Comparison of ENCODE assay signal across 1 cellular context in the genomic region with DNA sequence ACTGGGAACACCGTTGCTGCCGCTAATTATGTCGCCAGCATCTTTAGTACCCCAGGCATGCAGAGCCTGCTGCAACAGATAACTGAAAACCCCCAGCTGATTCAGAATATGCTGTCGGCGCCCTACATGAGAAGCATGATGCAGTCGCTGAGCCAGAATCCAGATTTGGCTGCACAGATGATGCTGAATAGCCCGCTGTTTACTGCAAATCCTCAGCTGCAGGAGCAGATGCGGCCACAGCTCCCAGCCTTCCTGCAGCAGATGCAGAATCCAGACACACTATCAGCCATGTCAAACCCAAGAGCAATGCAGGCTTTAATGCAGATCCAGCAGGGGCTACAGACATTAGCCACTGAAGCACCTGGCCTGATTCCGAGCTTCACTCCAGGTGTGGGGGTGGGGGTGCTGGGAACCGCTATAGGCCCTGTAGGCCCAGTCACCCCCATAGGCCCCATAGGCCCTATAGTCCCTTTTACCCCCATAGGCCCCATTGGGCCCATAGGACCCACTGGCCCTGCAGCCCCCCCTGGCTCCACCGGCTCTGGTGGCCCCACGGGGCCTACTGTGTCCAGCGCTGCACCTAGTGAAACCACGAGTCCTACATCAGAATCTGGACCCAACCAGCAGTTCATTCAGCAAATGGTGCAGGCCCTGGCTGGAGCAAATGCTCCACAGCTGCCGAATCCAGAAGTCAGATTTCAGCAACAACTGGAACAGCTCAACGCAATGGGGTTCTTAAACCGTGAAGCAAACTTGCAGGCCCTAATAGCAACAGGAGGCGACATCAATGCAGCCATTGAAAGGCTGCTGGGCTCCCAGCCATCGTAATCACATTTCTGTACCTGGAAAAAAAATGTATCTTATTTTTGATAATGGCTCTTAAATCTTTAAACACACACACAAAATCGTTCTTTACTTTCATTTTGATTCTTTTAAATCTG.
TF ChIP-seq lines count a peak whose summit lies in the region.

No MANE protein-coding gene starts in this region.

TF ChIP-seq in K562, 482 proteins besides CTCF, POLR2A, EP300 and RAD21:
- TF ChIP-seq, protein P1, sequence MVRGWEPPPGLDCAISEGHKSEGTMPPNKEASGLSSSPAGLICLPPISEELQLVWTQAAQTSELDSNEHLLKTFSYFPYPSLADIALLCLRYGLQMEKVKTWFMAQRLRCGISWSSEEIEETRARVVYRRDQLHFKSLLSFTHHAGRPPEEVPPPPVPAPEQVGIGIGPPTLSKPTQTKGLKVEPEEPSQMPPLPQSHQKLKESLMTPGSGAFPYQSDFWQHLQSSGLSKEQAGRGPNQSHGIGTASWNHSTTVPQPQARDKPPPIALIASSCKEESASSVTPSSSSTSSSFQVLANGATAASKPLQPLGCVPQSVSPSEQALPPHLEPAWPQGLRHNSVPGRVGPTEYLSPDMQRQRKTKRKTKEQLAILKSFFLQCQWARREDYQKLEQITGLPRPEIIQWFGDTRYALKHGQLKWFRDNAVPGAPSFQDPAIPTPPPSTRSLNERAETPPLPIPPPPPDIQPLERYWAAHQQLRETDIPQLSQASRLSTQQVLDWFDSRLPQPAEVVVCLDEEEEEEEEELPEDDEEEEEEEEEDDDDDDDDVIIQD (CRISPR knock-in tag; IDR thresholded peaks at IDR 0.05) = no peak
- TF ChIP-seq, protein P2, sequence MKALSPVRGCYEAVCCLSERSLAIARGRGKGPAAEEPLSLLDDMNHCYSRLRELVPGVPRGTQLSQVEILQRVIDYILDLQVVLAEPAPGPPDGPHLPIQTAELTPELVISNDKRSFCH (CRISPR knock-in tag; IDR thresholded peaks at IDR 0.05) = no peak
- TF ChIP-seq, protein P2 (tag; IDR thresholded peaks at IDR 0.05) = no peak
- TF ChIP-seq ZFX (CRISPR knock-in tag; IDR thresholded peaks at IDR 0.05) (0 out of 2 replicates have a peak, but pooled peaks have one; percentile 20), RBFOX2 (IDR thresholded peaks at IDR 0.05; ENCODE audit: low read depth, low read length) (peak; percentile 64), FOS (IDR thresholded peaks at IDR 0.05; ENCODE audit: extremely low read depth, insufficient read length) (no peak), COPS2 (conservative IDR thresholded peaks at IDR 0.05) (no peak), WHSC1 (IDR thresholded peaks at IDR 0.05; ENCODE audit: low read length) (no peak), ETV5 (CRISPR knock-in tag; IDR thresholded peaks at IDR 0.05; ENCODE audit: low read depth) (no peak), CSDE1 (IDR thresholded peaks at IDR 0.05) (no peak), ZNF224 (CRISPR knock-in tag; IDR thresholded peaks at IDR 0.05) (no peak), ZNF79 (CRISPR knock-in tag; IDR thresholded peaks at IDR 0.05; ENCODE audit: low read depth) (no peak), HDAC2 (IDR thresholded peaks at IDR 0.05) (no peak), BRF1 (IDR thresholded peaks at IDR 0.05; ENCODE audit: borderline replicate concordance, extremely low read depth, insufficient read length) (no peak), KAT7 (CRISPR knock-in tag; IDR thresholded peaks at IDR 0.05; ENCODE audit: borderline replicate concordance) (no peak), ZSCAN32 (CRISPR knock-in tag; IDR thresholded peaks at IDR 0.05) (no peak), HNRNPK (IDR thresholded peaks at IDR 0.05; ENCODE audit: low read depth, low read length, poor library complexity, severe bottlenecking) (no peak), NCOR1 (IDR thresholded peaks at IDR 0.05) (no peak), POLR2G (IDR thresholded peaks at IDR 0.05; ENCODE audit: low read depth, low read length) (0 out of 2 replicates have a peak, but pooled peaks have one; percentile 30)
- TF ChIP-seq, protein P3, sequence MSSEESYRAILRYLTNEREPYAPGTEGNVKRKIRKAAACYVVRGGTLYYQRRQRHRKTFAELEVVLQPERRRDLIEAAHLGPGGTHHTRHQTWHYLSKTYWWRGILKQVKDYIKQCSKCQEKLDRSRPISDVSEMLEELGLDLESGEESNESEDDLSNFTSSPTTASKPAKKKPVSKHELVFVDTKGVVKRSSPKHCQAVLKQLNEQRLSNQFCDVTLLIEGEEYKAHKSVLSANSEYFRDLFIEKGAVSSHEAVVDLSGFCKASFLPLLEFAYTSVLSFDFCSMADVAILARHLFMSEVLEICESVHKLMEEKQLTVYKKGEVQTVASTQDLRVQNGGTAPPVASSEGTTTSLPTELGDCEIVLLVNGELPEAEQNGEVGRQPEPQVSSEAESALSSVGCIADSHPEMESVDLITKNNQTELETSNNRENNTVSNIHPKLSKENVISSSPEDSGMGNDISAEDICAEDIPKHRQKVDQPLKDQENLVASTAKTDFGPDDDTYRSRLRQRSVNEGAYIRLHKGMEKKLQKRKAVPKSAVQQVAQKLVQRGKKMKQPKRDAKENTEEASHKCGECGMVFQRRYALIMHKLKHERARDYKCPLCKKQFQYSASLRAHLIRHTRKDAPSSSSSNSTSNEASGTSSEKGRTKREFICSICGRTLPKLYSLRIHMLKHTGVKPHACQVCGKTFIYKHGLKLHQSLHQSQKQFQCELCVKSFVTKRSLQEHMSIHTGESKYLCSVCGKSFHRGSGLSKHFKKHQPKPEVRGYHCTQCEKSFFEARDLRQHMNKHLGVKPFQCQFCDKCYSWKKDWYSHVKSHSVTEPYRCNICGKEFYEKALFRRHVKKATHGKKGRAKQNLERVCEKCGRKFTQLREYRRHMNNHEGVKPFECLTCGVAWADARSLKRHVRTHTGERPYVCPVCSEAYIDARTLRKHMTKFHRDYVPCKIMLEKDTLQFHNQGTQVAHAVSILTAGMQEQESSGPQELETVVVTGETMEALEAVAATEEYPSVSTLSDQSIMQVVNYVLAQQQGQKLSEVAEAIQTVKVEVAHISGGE (CRISPR knock-in tag; IDR thresholded peaks at IDR 0.05) = no peak
- TF ChIP-seq, protein P4, sequence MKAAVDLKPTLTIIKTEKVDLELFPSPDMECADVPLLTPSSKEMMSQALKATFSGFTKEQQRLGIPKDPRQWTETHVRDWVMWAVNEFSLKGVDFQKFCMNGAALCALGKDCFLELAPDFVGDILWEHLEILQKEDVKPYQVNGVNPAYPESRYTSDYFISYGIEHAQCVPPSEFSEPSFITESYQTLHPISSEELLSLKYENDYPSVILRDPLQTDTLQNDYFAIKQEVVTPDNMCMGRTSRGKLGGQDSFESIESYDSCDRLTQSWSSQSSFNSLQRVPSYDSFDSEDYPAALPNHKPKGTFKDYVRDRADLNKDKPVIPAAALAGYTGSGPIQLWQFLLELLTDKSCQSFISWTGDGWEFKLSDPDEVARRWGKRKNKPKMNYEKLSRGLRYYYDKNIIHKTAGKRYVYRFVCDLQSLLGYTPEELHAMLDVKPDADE (conservative IDR thresholded peaks at IDR 0.05; ENCODE audit: control insufficient read depth, low read depth, low read length) = no peak
- TF ChIP-seq, protein P5, sequence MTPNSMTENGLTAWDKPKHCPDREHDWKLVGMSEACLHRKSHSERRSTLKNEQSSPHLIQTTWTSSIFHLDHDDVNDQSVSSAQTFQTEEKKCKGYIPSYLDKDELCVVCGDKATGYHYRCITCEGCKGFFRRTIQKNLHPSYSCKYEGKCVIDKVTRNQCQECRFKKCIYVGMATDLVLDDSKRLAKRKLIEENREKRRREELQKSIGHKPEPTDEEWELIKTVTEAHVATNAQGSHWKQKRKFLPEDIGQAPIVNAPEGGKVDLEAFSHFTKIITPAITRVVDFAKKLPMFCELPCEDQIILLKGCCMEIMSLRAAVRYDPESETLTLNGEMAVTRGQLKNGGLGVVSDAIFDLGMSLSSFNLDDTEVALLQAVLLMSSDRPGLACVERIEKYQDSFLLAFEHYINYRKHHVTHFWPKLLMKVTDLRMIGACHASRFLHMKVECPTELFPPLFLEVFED (CRISPR knock-in tag; conservative IDR thresholded peaks at IDR 0.05) = no peak
- TF ChIP-seq, protein P6, sequence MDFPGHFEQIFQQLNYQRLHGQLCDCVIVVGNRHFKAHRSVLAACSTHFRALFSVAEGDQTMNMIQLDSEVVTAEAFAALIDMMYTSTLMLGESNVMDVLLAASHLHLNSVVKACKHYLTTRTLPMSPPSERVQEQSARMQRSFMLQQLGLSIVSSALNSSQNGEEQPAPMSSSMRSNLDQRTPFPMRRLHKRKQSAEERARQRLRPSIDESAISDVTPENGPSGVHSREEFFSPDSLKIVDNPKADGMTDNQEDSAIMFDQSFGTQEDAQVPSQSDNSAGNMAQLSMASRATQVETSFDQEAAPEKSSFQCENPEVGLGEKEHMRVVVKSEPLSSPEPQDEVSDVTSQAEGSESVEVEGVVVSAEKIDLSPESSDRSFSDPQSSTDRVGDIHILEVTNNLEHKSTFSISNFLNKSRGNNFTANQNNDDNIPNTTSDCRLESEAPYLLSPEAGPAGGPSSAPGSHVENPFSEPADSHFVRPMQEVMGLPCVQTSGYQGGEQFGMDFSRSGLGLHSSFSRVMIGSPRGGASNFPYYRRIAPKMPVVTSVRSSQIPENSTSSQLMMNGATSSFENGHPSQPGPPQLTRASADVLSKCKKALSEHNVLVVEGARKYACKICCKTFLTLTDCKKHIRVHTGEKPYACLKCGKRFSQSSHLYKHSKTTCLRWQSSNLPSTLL (IDR thresholded peaks at IDR 0.05) = no peak
- TF ChIP-seq, protein P7, sequence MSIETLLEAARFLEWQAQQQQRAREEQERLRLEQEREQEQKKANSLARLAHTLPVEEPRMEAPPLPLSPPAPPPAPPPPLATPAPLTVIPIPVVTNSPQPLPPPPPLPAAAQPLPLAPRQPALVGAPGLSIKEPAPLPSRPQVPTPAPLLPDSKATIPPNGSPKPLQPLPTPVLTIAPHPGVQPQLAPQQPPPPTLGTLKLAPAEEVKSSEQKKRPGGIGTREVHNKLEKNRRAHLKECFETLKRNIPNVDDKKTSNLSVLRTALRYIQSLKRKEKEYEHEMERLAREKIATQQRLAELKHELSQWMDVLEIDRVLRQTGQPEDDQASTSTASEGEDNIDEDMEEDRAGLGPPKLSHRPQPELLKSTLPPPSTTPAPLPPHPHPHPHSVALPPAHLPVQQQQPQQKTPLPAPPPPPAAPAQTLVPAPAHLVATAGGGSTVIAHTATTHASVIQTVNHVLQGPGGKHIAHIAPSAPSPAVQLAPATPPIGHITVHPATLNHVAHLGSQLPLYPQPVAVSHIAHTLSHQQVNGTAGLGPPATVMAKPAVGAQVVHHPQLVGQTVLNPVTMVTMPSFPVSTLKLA (conservative IDR thresholded peaks at IDR 0.05) = no peak
